8 cellular contexts compared by ENCODE assay signal in the genomic region with DNA sequence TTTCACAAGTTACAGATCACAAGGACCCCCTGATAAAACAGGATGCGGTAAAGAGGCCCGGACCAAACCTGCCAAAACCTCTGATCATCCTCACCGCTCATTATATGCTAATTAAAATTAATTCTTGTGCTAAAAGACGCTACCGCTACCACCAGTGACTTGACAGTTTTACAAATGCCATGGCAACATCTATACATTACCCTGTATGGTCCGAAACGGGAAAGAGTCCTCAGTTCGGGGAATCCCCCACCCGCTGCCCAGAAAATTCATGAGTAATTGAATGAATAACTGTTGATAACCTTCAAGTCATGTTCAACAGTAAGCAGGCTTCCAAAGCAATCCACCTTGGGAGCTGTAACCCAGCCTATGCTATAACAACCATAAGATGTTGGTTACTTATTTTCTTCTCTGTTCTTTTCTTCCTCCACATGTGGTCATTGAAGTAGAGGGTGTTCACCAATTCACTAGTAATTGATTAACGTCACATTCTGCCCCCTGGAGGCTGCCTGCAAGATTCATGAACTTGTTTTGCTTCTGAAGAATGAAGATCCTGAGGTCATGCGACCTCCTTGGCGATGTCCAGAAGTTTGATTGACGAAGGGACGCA. TPM values are rescaled to one million over a fixed set of nuclear protein-coding genes. Genes with fewer than 3 reads are reported as not detected.
DNase-seq lines count a peak whose midpoint lies in the region; TF ChIP-seq lines count a peak whose summit lies in the region.

No MANE protein-coding gene starts in this region.

- no peaks in the 10 kb centered on the region for H3K9me3 ChIP-seq in ascending aorta

- H3K9me3 Mint-ChIP-seq in T-helper 2 cell treated with Interferon-gamma antibody and Interleukin-4, amounts not matched to agents 5 μg/mL and 100 μg/mL, for 36 hours: no peaks in the 10 kb centered on the region

- H3K36me3 Mint-ChIP-seq in T-helper 2 cell treated with Interferon-gamma antibody and Interleukin-4, amounts not matched to agents 5 μg/mL and 100 μg/mL, for 36 hours (ENCODE audit: low read depth): no peaks in the 10 kb centered on the region

- TF ChIP-seq CTCF in ascending aorta (IDR thresholded peaks at IDR 0.05): peak in 2 of 3 experiments; percentile 5 to 28

- H3K27me3 ChIP-seq in ascending aorta: no peaks in the 10 kb centered on the region

- H3K4me1 ChIP-seq in ascending aorta: no peaks in the 10 kb centered on the region

- H3K27ac Mint-ChIP-seq in T-helper 2 cell treated with Interferon-gamma antibody and Interleukin-4, amounts not matched to agents 5 μg/mL and 100 μg/mL, for 36 hours: peak overlapping the region; percentile 74

- DNase-seq in DMS153 treated with DMSO at 0.1 percent for 48 hours (lab: John Stamatoyannopoulos, UW; ENCODE audit: unreplicated experiment): peak; percentile 22
- DNase-seq in DMS153 (lab: John Stamatoyannopoulos, UW): no peak
- DNase-seq in HT-29 (ENCODE audit: low spot score): peak; percentile 50
- peak; percentile 80 for DNase-seq in T-helper 2 cell treated with Interferon-gamma antibody and Interleukin-4, amounts not matched to agents 5 μg/mL and 100 μg/mL, for 36 hours (ENCODE audit: low spot score)
- no peak for DNase-seq in ascending aorta (ENCODE audit: low spot score in 2 of 2)
- DNase-seq in left kidney (ENCODE audit: low read depth, low spot score): peak; percentile 68
- DNase-seq in stimulated activated CD8-positive, alpha-beta memory T cell treated with anti-CD3 and anti-CD28 coated beads, Interleukin-2, amount 100 ng/mL, for 1 hour (ENCODE audit: low read depth in 2 of 2): peak; percentile 33 to 54
- DNase-seq in NCI-H128 (lab: John Stamatoyannopoulos, UW; ENCODE audit: unreplicated experiment): no peak

- no peaks in the 10 kb centered on the region for H3K27me3 Mint-ChIP-seq in T-helper 2 cell treated with Interferon-gamma antibody and Interleukin-4, amounts not matched to agents 5 μg/mL and 100 μg/mL, for 36 hours (ENCODE audit: low read depth)

- no peak overlapping the region for H3K27ac ChIP-seq in ascending aorta

- peak overlapping the region; percentile 42 for H3K4me3 Mint-ChIP-seq in T-helper 2 cell treated with Interferon-gamma antibody and Interleukin-4, amounts not matched to agents 5 μg/mL and 100 μg/mL, for 36 hours

- no peaks in the 10 kb centered on the region for H3K36me3 ChIP-seq in ascending aorta

- H3K4me1 Mint-ChIP-seq in T-helper 2 cell treated with Interferon-gamma antibody and Interleukin-4, amounts not matched to agents 5 μg/mL and 100 μg/mL, for 36 hours (ENCODE audit: low read depth): peaks cover 34% of the 10 kb centered on the region

- intact Hi-C loops in ascending aorta (cut with DNase I): loop anchor here (2.0 kb wide), 1 partner anchor 255 kb away; no protein-coding TSS in a partner anchor

- no peak overlapping the region for H3K4me3 ChIP-seq in ascending aorta

RNA-seq across cellular contexts. Expression of gene APOBEC3H, which starts 20.6 kb away (rescaled TPM):
- total RNA-seq in HT-29 (2014; rRNA removed; shearing (Covaris generic)): not detected in 2 replicates
- not detected for total RNA-seq in ascending aorta

RNA-seq across cellular contexts. Expression of gene CBX7, which starts 34.8 kb away (rescaled TPM):
- 7.3 and 8.6 TPM in 2 replicates for total RNA-seq in HT-29 (2014; rRNA removed; shearing (Covaris generic))
- total RNA-seq in ascending aorta: 261 TPM

RNA-seq across cellular contexts. Expression of gene APOBEC3G, which starts 40.6 kb away (rescaled TPM):
- total RNA-seq in HT-29 (2014; rRNA removed; shearing (Covaris generic)): 0.97 TPM in 1 of 2 replicates, not detected in the other
- 9.3 TPM for total RNA-seq in ascending aorta

Comparison
In these comparisons a context has a peak if more than half of its experiments do, and no peak if none do; other contexts are left out.
1. DNase-seq: peak in DMS153 treated with DMSO at 0.1 percent for 48 hours (single experiment), HT-29 (single experiment), T-helper 2 cell treated with Interferon-gamma antibody and Interleukin-4, amounts not matched to agents 5 μg/mL and 100 μg/mL, for 36 hours (single experiment), left kidney (single experiment) and stimulated activated CD8-positive, alpha-beta memory T cell treated with anti-CD3 and anti-CD28 coated beads, Interleukin-2, amount 100 ng/mL, for 1 hour (2 of 2); none in DMS153 (single experiment), ascending aorta (0 of 2) and NCI-H128 (single experiment).
2. RNA of gene CBX7, which starts 34.8 kb away (total RNA-seq): 261 TPM in ascending aorta (single experiment); 7.3 to 8.6 TPM in HT-29; every median in the first group is over 10 times any median in the second.